24 cellular contexts compared by ENCODE assay signal in genomic region chrX:45669715-45670360, GRCh38.
DNase-seq lines count a peak whose midpoint lies in the region; ATAC-seq and TF ChIP-seq lines count a peak whose summit lies in the region.
"Had no signal": no experiment of that assay in that cellular context is flagged by ENCODE, and none has a peak within 500 bp of the region (broad histone marks: within the 10 kb centered on the region; RNA-seq: fewer than 3 reads in every experiment).

No MANE protein-coding gene starts in this region.

- no peaks in the 10 kb centered on the region for H3K9me2 ChIP-seq in GM23248 (ENCODE audit: insufficient read depth)

- H3K9me3 Mint-ChIP-seq in natural killer cell, result no peaks in the 10 kb centered on the region
- H3K9me3 Mint-ChIP-seq: activated CD8-positive, alpha-beta T cell treated with anti-CD3 and anti-CD28 coated beads for 36 hours; activated T-cell treated with anti-CD3 and anti-CD28 coated beads, Interleukin-2, amount 50 U/mL, for 24 hours; brain; dendritic cell treated with granulocyte-macrophage colony-stimulating factor and Interleukin-4, amounts not matched to agents 40 ng/mL and 50 ng/mL, for 4 days; stimulated activated memory B cell treated with anti-CD40 and anti-IgM and Interleukin-4, amounts not matched to agents 10 μg/mL and 1 μg/mL and 100 μg/mL, for 72 hours; T-helper 2 cell treated with Interferon-gamma antibody and Interleukin-4, amounts not matched to agents 5 μg/mL and 100 μg/mL, for 36 hours had no signal

- peak overlapping the region; percentile 95 for H3K27ac ChIP-seq in GM23248
- H3K27ac ChIP-seq in aorta (ENCODE audit: low read depth in 1 of 2, low read length in 2 of 2), result no peak overlapping the region
- H3K27ac ChIP-seq: left ventricle myocardium inferior, PC-9, thoracic aorta had no signal

- H3K4me1 ChIP-seq in GM23248 (ENCODE audit: insufficient read depth) (peaks cover 26% of the 10 kb centered on the region), skeletal muscle satellite cell (ENCODE audit: control insufficient read depth, insufficient read depth, low read length) (peaks cover 41% of the 10 kb centered on the region), aorta (ENCODE audit: control insufficient read depth in 1 of 2, insufficient read depth in 2 of 2, low read length in 2 of 2) (no peaks in the 10 kb centered on the region)
- H3K4me1 ChIP-seq: left ventricle myocardium inferior had no signal

- no peaks in the 10 kb centered on the region for H3K27me3 ChIP-seq in GM23248 (replicated peaks; ENCODE audit: insufficient read depth)
- H3K27me3 ChIP-seq in skeletal muscle satellite cell (ENCODE audit: control insufficient read depth, insufficient read depth, low read length), result no peaks in the 10 kb centered on the region
- H3K27me3 ChIP-seq in aorta (ENCODE audit: control insufficient read depth in 1 of 2, insufficient read depth in 2 of 2, low read length in 1 of 2), result no peaks in the 10 kb centered on the region

- intact Hi-C loops in aorta (cut with DNase I), result no loop called here
- intact Hi-C loops in natural killer cell (cut with micrococcal nuclease), result no loop called here

- no peaks in the 10 kb centered on the region for H4K20me1 ChIP-seq in GM23248 (ENCODE audit: insufficient read depth)

- H3K9ac ChIP-seq in GM23248 (peak overlapping the region; percentile 62), skeletal muscle satellite cell (ENCODE audit: low read depth, low read length) (peak overlapping the region; percentile 71)

- H3K27me3 Mint-ChIP-seq in natural killer cell (ENCODE audit: low read depth in 2 of 2), result peaks cover 0 to 17% of the 10 kb centered on the region in 2 donors
- H3K27me3 Mint-ChIP-seq: activated CD8-positive, alpha-beta T cell treated with anti-CD3 and anti-CD28 coated beads for 36 hours; activated naive CD4-positive, alpha-beta T cell treated with anti-CD3 and anti-CD28 coated beads, Interleukin-2, amount 10 ng/mL, durations not matched to agents 7 days and 5 days; B cell; dendritic cell treated with granulocyte-macrophage colony-stimulating factor and Interleukin-4, amounts not matched to agents 40 ng/mL and 50 ng/mL, for 4 days; stimulated activated memory B cell treated with anti-CD40 and anti-IgM and Interleukin-4, amounts not matched to agents 10 μg/mL and 1 μg/mL and 100 μg/mL, for 72 hours had no signal

- TF ChIP-seq CTCF in natural killer cell (IDR thresholded peaks at IDR 0.05), result no peak

- H3K36me3 ChIP-seq in GM23248 (ENCODE audit: low read depth) (no peaks in the 10 kb centered on the region), skeletal muscle satellite cell (ENCODE audit: insufficient read depth, low read length) (no peaks in the 10 kb centered on the region), aorta (ENCODE audit: control insufficient read depth in 1 of 2, insufficient read depth in 2 of 2, low read length in 1 of 2) (no peaks in the 10 kb centered on the region)
- H3K36me3 ChIP-seq: left ventricle myocardium inferior, thoracic aorta had no signal

- DNase-seq in GM23248 (peak; percentile 5), fibroblast of peridontal ligament (ENCODE audit: extremely low read depth) (peak; percentile 29), aorta (no peak), natural killer cell (no peak)
- DNase-seq: activated CD4-positive, CD25-positive, alpha-beta regulatory T cell; activated CD8-positive, alpha-beta T cell treated with anti-CD3 and anti-CD28 coated beads for 36 hours; activated naive CD4-positive, alpha-beta T cell treated with anti-CD3 and anti-CD28 coated beads, Interleukin-2, amount 10 ng/mL, durations not matched to agents 7 days and 5 days; activated T-cell treated with anti-CD3 and anti-CD28 coated beads, Interleukin-2, amount 50 U/mL, for 24 hours; COR-L47; left ventricle myocardium inferior; MV-4-11; NCI-H187; NCI-H82; nucleus accumbens had no signal

- in situ Hi-C loops in GM23248 (cut with MboI), result no loop called here

- no peaks in the 10 kb centered on the region for H3K36me3 Mint-ChIP-seq in natural killer cell
- H3K36me3 Mint-ChIP-seq: activated naive CD4-positive, alpha-beta T cell treated with anti-CD3 and anti-CD28 coated beads, Interleukin-2, amount 10 ng/mL, durations not matched to agents 7 days and 5 days; brain; stimulated activated memory B cell treated with anti-CD40 and anti-IgM and Interleukin-4, amounts not matched to agents 10 μg/mL and 1 μg/mL and 100 μg/mL, for 72 hours had no signal

- ATAC-seq in SK-N-SH treated with all-trans-retinoic acid at 6 μM for 48 hours (peak; percentile 76), aorta (ENCODE audit: low FRiP score) (no peak), GM18873 (IDR thresholded peaks at IDR 0.05; ENCODE audit: low FRiP score, unreplicated experiment) (no peak), natural killer cell (no peak)
- ATAC-seq: activated CD8-positive, alpha-beta T cell treated with anti-CD3 and anti-CD28 coated beads for 36 hours; stimulated activated memory B cell treated with anti-CD40 and anti-IgM and Interleukin-4, amounts not matched to agents 10 μg/mL and 1 μg/mL and 100 μg/mL, for 72 hours had no signal

- 56 to 66% methylated on average over 5 of the region's 5 CpGs for WGBS in GM23248 (ENCODE audit: low coverage in 1 of 2, low lambda C conversion rate in 2 of 2, missing lambda C conversion rate in 2 of 2), 2 experiments
- WGBS in aorta, 2 donors, result 53 to 54% methylated on average over 5 of the region's 5 CpGs

- peaks cover 26% of the 10 kb centered on the region for H3F3A ChIP-seq in GM23248 (ENCODE audit: insufficient read depth)

- no peaks in the 10 kb centered on the region for H3K4me1 Mint-ChIP-seq in natural killer cell
- H3K4me1 Mint-ChIP-seq: activated naive CD4-positive, alpha-beta T cell treated with anti-CD3 and anti-CD28 coated beads, Interleukin-2, amount 10 ng/mL, durations not matched to agents 7 days and 5 days; B cell; brain; stimulated activated memory B cell treated with anti-CD40 and anti-IgM and Interleukin-4, amounts not matched to agents 10 μg/mL and 1 μg/mL and 100 μg/mL, for 72 hours had no signal

- no peak overlapping the region for H3K4me3 Mint-ChIP-seq in natural killer cell
- H3K4me3 Mint-ChIP-seq: activated CD8-positive, alpha-beta T cell treated with anti-CD3 and anti-CD28 coated beads for 36 hours; activated naive CD4-positive, alpha-beta T cell treated with anti-CD3 and anti-CD28 coated beads, Interleukin-2, amount 10 ng/mL, durations not matched to agents 7 days and 5 days; activated T-cell treated with anti-CD3 and anti-CD28 coated beads, Interleukin-2, amount 50 U/mL, for 24 hours; B cell; brain; dendritic cell treated with granulocyte-macrophage colony-stimulating factor and Interleukin-4, amounts not matched to agents 40 ng/mL and 50 ng/mL, for 4 days; stimulated activated memory B cell treated with anti-CD40 and anti-IgM and Interleukin-4, amounts not matched to agents 10 μg/mL and 1 μg/mL and 100 μg/mL, for 72 hours; T-helper 2 cell treated with Interferon-gamma antibody and Interleukin-4, amounts not matched to agents 5 μg/mL and 100 μg/mL, for 36 hours had no signal

- H3K4me2 ChIP-seq in GM23248 (ENCODE audit: unreplicated experiment), result peak overlapping the region; percentile 58
- H3K4me2 ChIP-seq in skeletal muscle satellite cell (ENCODE audit: low read length), result no peak overlapping the region
- H3K4me2 ChIP-seq: PC-9 had no signal

- H3K9me3 ChIP-seq in GM23248 (ENCODE audit: low read depth) (no peaks in the 10 kb centered on the region), skeletal muscle satellite cell (replicated peaks; ENCODE audit: low read length) (no peaks in the 10 kb centered on the region), aorta (ENCODE audit: control insufficient read depth, low read length) (no peaks in the 10 kb centered on the region)
- H3K9me3 ChIP-seq: left ventricle myocardium inferior, thoracic aorta had no signal

- no peak overlapping the region for H2AFZ ChIP-seq in GM23248
- H2AFZ ChIP-seq: PC-9 had no signal

- no peak overlapping the region for H3K4me3 ChIP-seq in GM23248
- no peak overlapping the region for H3K4me3 ChIP-seq in skeletal muscle satellite cell (ENCODE audit: low read length)
- H3K4me3 ChIP-seq in aorta (ENCODE audit: low read length in 2 of 2), result no peak overlapping the region
- H3K4me3 ChIP-seq: left ventricle myocardium inferior, PC-9, thoracic aorta had no signal

- H3K27ac Mint-ChIP-seq in natural killer cell, result no peak overlapping the region
- H3K27ac Mint-ChIP-seq: activated CD8-positive, alpha-beta T cell treated with anti-CD3 and anti-CD28 coated beads for 36 hours; activated naive CD4-positive, alpha-beta T cell treated with anti-CD3 and anti-CD28 coated beads, Interleukin-2, amount 10 ng/mL, durations not matched to agents 7 days and 5 days; activated T-cell treated with anti-CD3 and anti-CD28 coated beads, Interleukin-2, amount 50 U/mL, for 24 hours; B cell; brain; dendritic cell treated with granulocyte-macrophage colony-stimulating factor and Interleukin-4, amounts not matched to agents 40 ng/mL and 50 ng/mL, for 4 days; stimulated activated memory B cell treated with anti-CD40 and anti-IgM and Interleukin-4, amounts not matched to agents 10 μg/mL and 1 μg/mL and 100 μg/mL, for 72 hours; T-helper 2 cell treated with Interferon-gamma antibody and Interleukin-4, amounts not matched to agents 5 μg/mL and 100 μg/mL, for 36 hours had no signal

- no peaks in the 10 kb centered on the region for H3K79me2 ChIP-seq in GM23248 (ENCODE audit: insufficient read depth)

TF ChIP-seq in SK-N-SH treated with all-trans-retinoic acid at 6 μM for 48 hours, 23 proteins besides CTCF, POLR2A, EP300 and RAD21 (continues in another document):
- TF ChIP-seq ARNTL (CRISPR knock-in tag; IDR thresholded peaks at IDR 0.05; ENCODE audit: borderline replicate concordance, low read depth), result no peak
- no peak for TF ChIP-seq ZFP30 (CRISPR knock-in tag; IDR thresholded peaks at IDR 0.05)
- TF ChIP-seq ISL1 (CRISPR knock-in tag; IDR thresholded peaks at IDR 0.05), result no peak
- TF ChIP-seq SNAI2 (CRISPR knock-in tag; IDR thresholded peaks at IDR 0.05), result no peak
- TF ChIP-seq POU6F1 (CRISPR knock-in tag; IDR thresholded peaks at IDR 0.05; ENCODE audit: borderline replicate concordance, low read depth), result no peak

Comparison
In these comparisons a context has a peak if more than half of its experiments do, and no peak if none do; other contexts are left out.
1. DNase-seq: peak in GM23248 (single experiment) and fibroblast of peridontal ligament (single experiment); none in aorta (0 of 2) and natural killer cell (single experiment).